9 cellular contexts compared by ENCODE assay signal in the genomic region with DNA sequence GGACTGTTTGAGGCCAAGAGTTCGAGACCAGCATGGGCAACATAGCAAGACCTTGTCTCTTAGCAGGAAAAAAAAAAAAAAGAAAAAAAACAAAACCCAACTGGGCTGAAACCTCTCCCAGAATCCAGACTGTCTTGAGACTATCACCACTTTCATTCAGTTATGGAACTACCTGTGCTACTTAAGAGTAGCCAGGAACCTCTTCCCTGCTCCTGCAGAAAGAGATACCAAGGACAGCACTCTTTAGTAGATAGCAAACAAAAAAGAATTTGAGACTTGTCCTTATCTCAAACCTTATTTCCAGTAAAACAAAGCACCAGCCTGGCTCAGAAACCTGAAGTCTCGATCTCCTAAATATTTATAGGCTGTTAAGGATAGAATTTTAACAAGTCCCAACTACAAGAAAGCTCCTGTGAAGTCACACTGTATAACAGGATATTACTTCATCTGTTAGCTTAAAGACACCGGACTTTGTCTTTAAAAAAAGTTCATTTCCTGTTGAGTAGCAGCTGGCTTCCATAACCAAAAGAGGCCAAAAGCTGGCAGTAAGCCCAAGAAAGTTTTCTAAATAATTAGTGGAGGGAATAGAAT. TPM values are rescaled to one million over a fixed set of nuclear protein-coding genes. Genes with fewer than 3 reads are reported as not detected.
DNase-seq lines count a peak whose midpoint lies in the region; ATAC-seq and TF ChIP-seq lines count a peak whose summit lies in the region.
"Had no signal": no experiment of that assay in that cellular context is flagged by ENCODE, and none has a peak within 500 bp of the region (broad histone marks: within the 10 kb centered on the region; RNA-seq: fewer than 3 reads in every experiment).

No MANE protein-coding gene starts in this region.

- H3K27ac Mint-ChIP-seq in endodermal cell = peak overlapping the region; percentile 13

- H3K9ac ChIP-seq in OCI-LY1 (ENCODE audit: low read length) (peak overlapping the region; percentile 27; the same call in 1 of the 2 replicates), endodermal cell (ENCODE audit: extremely low read depth, low read length, poor library complexity, severe bottlenecking) (no peak overlapping the region)

- peaks cover 79% of the 10 kb centered on the region for H3K79me2 ChIP-seq in OCI-LY1 (ENCODE audit: insufficient read depth, low read length)

- H3F3A ChIP-seq in OCI-LY1 (ENCODE audit: insufficient read depth, low read length) = no peaks in the 10 kb centered on the region

- no peaks in the 10 kb centered on the region for H3K9me2 ChIP-seq in OCI-LY1 (ENCODE audit: low read depth, low read length)

- DNase-seq in DMS153 (lab: John Stamatoyannopoulos, UW) (peak; percentile 24), DMS153 treated with DMSO at 0.1 percent for 48 hours (lab: John Stamatoyannopoulos, UW; ENCODE audit: unreplicated experiment) (no peak), endodermal cell (no peak), gastrocnemius medialis (no peak), ureter (ENCODE audit: low spot score) (no peak), MG63 (no peak)
- no peak for DNase-seq in activated CD4-positive, alpha-beta T cell treated with anti-CD3 and anti-CD28 coated beads, Interleukin-2, amount 50 U/mL, for 1 hour
- DNase-seq: cortex of kidney had no signal

- TF ChIP-seq CTCF in OCI-LY1 (IDR thresholded peaks at IDR 0.05; ENCODE audit: low read length) = no peak
- no peak for TF ChIP-seq CTCF in endodermal cell (conservative IDR thresholded peaks at IDR 0.05)
- no peak for TF ChIP-seq CTCF in gastrocnemius medialis (IDR thresholded peaks at IDR 0.05 in 4 of 5, conservative IDR thresholded peaks at IDR 0.05 in 1 of 5)

- H3K4me1 Mint-ChIP-seq in endodermal cell = peaks cover 22% of the 10 kb centered on the region

- peaks cover 21% of the 10 kb centered on the region for H3K36me3 Mint-ChIP-seq in endodermal cell (ENCODE audit: low read depth)

- intact Hi-C loops in gastrocnemius medialis (cut with DNase I; ENCODE audit: low total_unique reads) = no loop called here

- H3K27ac ChIP-seq in OCI-LY1 (ENCODE audit: low read depth, low read length, poor library complexity, severe bottlenecking) = peak overlapping the region; percentile 74
- H3K27ac ChIP-seq in endodermal cell (ENCODE audit: low read depth, low read length) = no peak overlapping the region
- peak overlapping the region; percentile 40 to 69 (median 60) for H3K27ac ChIP-seq in gastrocnemius medialis

- H3K9me3 ChIP-seq in OCI-LY1 (ENCODE audit: low read length) (no peaks in the 10 kb centered on the region), endodermal cell (ENCODE audit: control insufficient read depth, low read length) (no peaks in the 10 kb centered on the region), gastrocnemius medialis (no peaks in the 10 kb centered on the region), MG63 (no peaks in the 10 kb centered on the region)

- TF ChIP-seq POLR2A in gastrocnemius medialis (IDR thresholded peaks at IDR 0.05) = no peak

- no peak overlapping the region for H2AFZ ChIP-seq in OCI-LY1 (ENCODE audit: low read length)

- WGBS in endodermal cell (ENCODE audit: insufficient coverage in 1 of 2, insufficient read length in 1 of 2), 2 experiments = 95% methylated on average over 2 of the region's 3 CpGs

- H4K20me1 ChIP-seq in OCI-LY1 (ENCODE audit: insufficient read depth, low read length) = no peaks in the 10 kb centered on the region

- H3K9me3 Mint-ChIP-seq in endodermal cell = no peaks in the 10 kb centered on the region

- in situ Hi-C loops in gastrocnemius medialis (cut with MboI; ENCODE audit: low sequenced_read_pairs in 4 of 4) = no loop called here

- H3K4me2 ChIP-seq in OCI-LY1 (ENCODE audit: low read length) = peak overlapping the region; percentile 53

- H3K27me3 Mint-ChIP-seq in endodermal cell (ENCODE audit: insufficient read depth) = peaks cover 8% of the 10 kb centered on the region

- H3K4me3 Mint-ChIP-seq in endodermal cell = no peak overlapping the region

- H3K27me3 ChIP-seq in OCI-LY1 (ENCODE audit: insufficient read depth, low read length) (no peaks in the 10 kb centered on the region), endodermal cell (ENCODE audit: control insufficient read depth, insufficient read depth, low read length, poor library complexity, severe bottlenecking) (no peaks in the 10 kb centered on the region), gastrocnemius medialis (no peaks in the 10 kb centered on the region), MG63 (no peaks in the 10 kb centered on the region)

- H3K4me1 ChIP-seq in OCI-LY1 (ENCODE audit: insufficient read depth, low read length, severe bottlenecking) (peaks cover 48% of the 10 kb centered on the region), endodermal cell (ENCODE audit: control insufficient read depth, insufficient read depth, low read length) (no peaks in the 10 kb centered on the region), gastrocnemius medialis (peaks cover 22 to 24% of the 10 kb centered on the region in 2 donors)

- ATAC-seq in gastrocnemius medialis = no peak

- peaks cover 36% of the 10 kb centered on the region for H3K36me3 ChIP-seq in OCI-LY1 (ENCODE audit: insufficient read depth, low read length)
- H3K36me3 ChIP-seq in endodermal cell (ENCODE audit: control insufficient read depth, insufficient read depth, low read length) = peaks cover 44% of the 10 kb centered on the region
- H3K36me3 ChIP-seq in gastrocnemius medialis = no peaks in the 10 kb centered on the region
- peaks cover 80% of the 10 kb centered on the region for H3K36me3 ChIP-seq in MG63

- peak overlapping the region; percentile 16 for H3K4me3 ChIP-seq in OCI-LY1 (ENCODE audit: low read depth, low read length, poor library complexity, severe bottlenecking)
- no peak overlapping the region for H3K4me3 ChIP-seq in endodermal cell (ENCODE audit: low read length)
- no peak overlapping the region for H3K4me3 ChIP-seq in gastrocnemius medialis
- H3K4me3 ChIP-seq in MG63 = no peak overlapping the region

RNA-seq across cellular contexts. Expression of a gene that starts 5.1 kb away (rescaled TPM):
- total RNA-seq in endodermal cell (10 to 100 TPM; 17.6 to 24.3 TPM), gastrocnemius medialis (1 to 10 TPM; 4.1 to 7.6 (median 7.3) TPM), ureter (50.1 TPM)
- 18.3 TPM for polyA plus RNA-seq in endodermal cell (2013, experiment 1 of 2)
- polyA plus RNA-seq in endodermal cell (2013, experiment 2 of 2) = 21.8 TPM
- total RNA-seq in MG63 (2014; rRNA removed; shearing (Covaris generic); ENCODE audit: low replicate concordance) = 41.9 and 63.4 TPM in 2 replicates
